2 cellular contexts compared by ENCODE assay signal in the genomic region with DNA sequence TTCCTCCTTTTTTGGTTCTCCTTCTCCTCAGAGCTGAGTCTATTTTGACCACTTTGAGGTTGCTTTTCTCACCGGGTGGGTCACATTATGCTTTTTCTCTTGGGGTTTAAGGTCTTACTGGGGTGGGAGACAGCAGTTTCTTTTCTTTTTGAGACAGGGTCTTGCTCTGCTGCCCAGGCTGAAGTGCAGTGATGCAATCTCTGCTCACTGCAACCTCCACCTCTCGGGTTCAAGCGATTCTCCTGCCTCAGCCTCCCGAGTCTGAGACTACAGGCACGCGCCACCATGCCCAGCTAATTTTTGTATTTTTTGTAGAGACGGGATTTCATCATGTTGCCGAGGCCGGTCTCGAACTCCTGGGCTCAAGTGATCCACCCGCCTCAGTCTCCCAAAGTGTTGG. TPM values are rescaled to one million over a fixed set of nuclear protein-coding genes. Genes with fewer than 3 reads are reported as not detected.
"Had no signal": no experiment of that assay in that cellular context is flagged by ENCODE, and none has a peak within 500 bp of the region (broad histone marks: within the 10 kb centered on the region; RNA-seq: fewer than 3 reads in every experiment).

No MANE protein-coding gene starts in this region.

RNA-seq across cellular contexts. Expression of gene SEMA6A, which starts 51.4 kb away (rescaled TPM):
- total RNA-seq: activated CD8-positive, alpha-beta T cell treated with anti-CD3 and anti-CD28 coated beads for 36 hours; T-helper 2 cell treated with Interferon-gamma antibody and Interleukin-4, amounts not matched to agents 100 ng/mL and 5 ng/mL, for 36 hours had no signal
